In genomic region chr6:134816300-134816699, GRCh38 we compare ENCODE assay signal across 16 cellular contexts.
DNase-seq lines count a peak whose midpoint lies in the region; ATAC-seq and FAIRE-seq lines count a peak whose summit lies in the region.
"Had no signal": no experiment of that assay in that cellular context is flagged by ENCODE, and none has a peak within 500 bp of the region (broad histone marks: within the 10 kb centered on the region; RNA-seq: fewer than 3 reads in every experiment).

No MANE protein-coding gene starts in this region.

- peak overlapping the region in 1 of 2 experiments; percentile 6 for H2BK12ac ChIP-seq in mesenchymal stem cell (ENCODE audit: low read length in 2 of 2)

- H3K23ac ChIP-seq in mesenchymal stem cell (ENCODE audit: low read length in 2 of 2), result no peak overlapping the region

- 40% methylated on average over 1 of the region's 1 CpG for WGBS in mesenchymal stem cell

- no peak overlapping the region for H4K8ac ChIP-seq in mesenchymal stem cell (ENCODE audit: low read length)

- H3K9me3 ChIP-seq in mesenchymal stem cell (ENCODE audit: control insufficient read depth, low read length), result no peaks in the 10 kb centered on the region
- H3K9me3 ChIP-seq: A549, BLaER1, Caco-2 had no signal

- no peaks in the 10 kb centered on the region for H3K27me3 ChIP-seq in mesenchymal stem cell (ENCODE audit: control insufficient read depth in 1 of 2, insufficient read depth in 1 of 2, low read length in 2 of 2)
- H3K27me3 ChIP-seq: BLaER1 had no signal

- H3K14ac ChIP-seq in mesenchymal stem cell (ENCODE audit: low read length in 2 of 2), result no peak overlapping the region

- no peak overlapping the region for H3K4me2 ChIP-seq in mesenchymal stem cell (ENCODE audit: low read length, poor library complexity, severe bottlenecking)
- H3K4me2 ChIP-seq: A549, BLaER1 had no signal

- no peak overlapping the region for H2AFZ ChIP-seq in mesenchymal stem cell (ENCODE audit: low read depth, low read length)
- H2AFZ ChIP-seq: GM23248 had no signal

- no peak overlapping the region for H3K4me3 ChIP-seq in mesenchymal stem cell (ENCODE audit: insufficient read depth in 1 of 2, low read depth in 1 of 2, low read length in 2 of 2)
- H3K4me3 ChIP-seq: A549, BLaER1, GM23248 had no signal

- no peak overlapping the region for H2BK120ac ChIP-seq in mesenchymal stem cell (ENCODE audit: low read depth, low read length)

- no peak overlapping the region for H2BK5ac ChIP-seq in mesenchymal stem cell (ENCODE audit: low read depth, low read length, poor library complexity, severe bottlenecking)

- no peak overlapping the region for H2BK15ac ChIP-seq in mesenchymal stem cell (ENCODE audit: low read depth, poor library complexity, severe bottlenecking)

- H3K9ac ChIP-seq in mesenchymal stem cell (ENCODE audit: low read length), result no peak overlapping the region
- H3K9ac ChIP-seq: BLaER1, GM23248 had no signal

- peak overlapping the region in 1 of 2 experiments; percentile 44 for H3K18ac ChIP-seq in mesenchymal stem cell (ENCODE audit: low read depth in 1 of 2, low read length in 2 of 2)

- H3K27ac ChIP-seq in mesenchymal stem cell (ENCODE audit: low read length, poor library complexity, severe bottlenecking), result no peak overlapping the region
- H3K27ac ChIP-seq: BLaER1, GM23248 had no signal

- H3K36me3 ChIP-seq in mesenchymal stem cell (ENCODE audit: control insufficient read depth in 1 of 2, insufficient read depth in 2 of 2, low read depth in 1 of 2, low read length in 2 of 2), result no peaks in the 10 kb centered on the region
- H3K36me3 ChIP-seq: BLaER1 had no signal

- FAIRE-seq in RCC 7860 (lab: Jason Lieb, UNC), result no peak
- FAIRE-seq: A549, GM19239 had no signal

- peak overlapping the region; percentile 90 for H2AK5ac ChIP-seq in mesenchymal stem cell (ENCODE audit: low read length, severe bottlenecking)

- no peak for ATAC-seq in GM19324 (IDR thresholded peaks at IDR 0.05; ENCODE audit: low FRiP score, unreplicated experiment)
- ATAC-seq: A549 had no signal

- no peak overlapping the region for H3K4ac ChIP-seq in mesenchymal stem cell (ENCODE audit: low read depth in 1 of 2, low read length in 2 of 2)

- DNase-seq in HT1080 (ENCODE audit: low read depth) (peak; percentile 40), RCC 7860 (ENCODE audit: low spot score) (peak; percentile 13), mesenchymal stem cell (no peak), retina (no peak), H4 (ENCODE audit: low spot score) (no peak)
- DNase-seq: AML-193; Caco-2; CD8-positive, alpha-beta memory T cell; DND-41; GF-D8; H7 had no signal

- H4K91ac ChIP-seq in mesenchymal stem cell (ENCODE audit: low read length), result no peak overlapping the region

- no peaks in the 10 kb centered on the region for H3K79me1 ChIP-seq in mesenchymal stem cell (replicated peaks; ENCODE audit: low read length, poor library complexity, severe bottlenecking)

- H3K4me1 ChIP-seq in mesenchymal stem cell (ENCODE audit: control insufficient read depth, insufficient read depth, low read depth, low read length), result peaks cover 5% of the 10 kb centered on the region
- H3K4me1 ChIP-seq: BLaER1, Caco-2 had no signal

Comparison
In these comparisons a context has a peak if more than half of its experiments do, and no peak if none do; other contexts are left out.
1. DNase-seq: peak in HT1080 (single experiment) and RCC 7860 (single experiment); none in mesenchymal stem cell (single experiment), retina (single experiment) and H4 (single experiment).